ENCODE assay signal across 8 cellular contexts in genomic region chr11:75240381-75241035, GRCh38. TPM values are rescaled to one million over a fixed set of nuclear protein-coding genes. Genes with fewer than 3 reads are reported as not detected.
DNase-seq lines count a peak whose midpoint lies in the region; ATAC-seq lines count a peak whose summit lies in the region.

Gene TPBGL (plus strand): TSS chr11:75240774. CDS start chr11:75241050, 276 bp downstream.

- no peaks in the 10 kb centered on the region for H3K9me3 Mint-ChIP-seq in activated T-cell treated with anti-CD3 and anti-CD28 coated beads, Interleukin-2, amount 50 U/mL, for 72 hours

- H3K4me3 Mint-ChIP-seq in activated T-cell treated with anti-CD3 and anti-CD28 coated beads, Interleukin-2, amount 50 U/mL, for 72 hours: peak within 1 kb of the TSS; percentile 86 to 89

- no peak within 1 kb of the TSS for H3K27ac ChIP-seq in skin epidermis

- ATAC-seq in activated T-cell treated with anti-CD3 and anti-CD28 coated beads, Interleukin-2, amount 50 U/mL, for 72 hours (replicated peaks in 1 of 2): no peak
- no peak for ATAC-seq in GM21576 (IDR thresholded peaks at IDR 0.05; ENCODE audit: unreplicated experiment)
- ATAC-seq in GM18858 (IDR thresholded peaks at IDR 0.05; ENCODE audit: unreplicated experiment): no peak

- peaks cover 5% of the 10 kb centered on the region for H3K4me1 Mint-ChIP-seq in activated T-cell treated with anti-CD3 and anti-CD28 coated beads, Interleukin-2, amount 50 U/mL, for 72 hours (ENCODE audit: low read depth)

- H3K27ac Mint-ChIP-seq in activated T-cell treated with anti-CD3 and anti-CD28 coated beads, Interleukin-2, amount 50 U/mL, for 72 hours: no peak within 1 kb of the TSS

- H3K27me3 Mint-ChIP-seq in activated T-cell treated with anti-CD3 and anti-CD28 coated beads, Interleukin-2, amount 50 U/mL, for 72 hours (ENCODE audit: low read depth): peaks cover 47% of the 10 kb centered on the region

- DNase-seq in activated CD4-positive, alpha-beta T cell treated with anti-CD3 and anti-CD28 coated beads for 4 hours: peak; percentile 49 to 56
- DNase-seq in activated CD4-positive, alpha-beta T cell treated with anti-CD3 and anti-CD28 coated beads for 1 hour: no peak
- peak; percentile 13 to 22 for DNase-seq in activated T-cell treated with anti-CD3 and anti-CD28 coated beads, Interleukin-2, amount 50 U/mL, for 72 hours
- no peak for DNase-seq in GOT3 (lab: John Stamatoyannopoulos, UW)

- no peaks in the 10 kb centered on the region for H3K36me3 Mint-ChIP-seq in activated T-cell treated with anti-CD3 and anti-CD28 coated beads, Interleukin-2, amount 50 U/mL, for 72 hours (ENCODE audit: insufficient read depth in 2 of 2)

- peak within 1 kb of the TSS; percentile 39 for H3K4me3 ChIP-seq in iPS-11a (ENCODE audit: low read depth, low read length)
- H3K4me3 ChIP-seq in skin epidermis: peak within 1 kb of the TSS; percentile 1 to 52 (median 33)

RNA-seq across cellular contexts. Expression of gene TPBGL, which starts in this region (rescaled TPM):
- total RNA-seq in activated T-cell treated with anti-CD3 and anti-CD28 coated beads, Interleukin-2, amount 50 U/mL, for 72 hours: under 1 TPM; 0.07 to 0.14 TPM

Comparison
In these comparisons a context has a peak if more than half of its experiments do, and no peak if none do; other contexts are left out.
1. DNase-seq: peak in activated CD4-positive, alpha-beta T cell treated with anti-CD3 and anti-CD28 coated beads for 4 hours (2 of 2); none in activated CD4-positive, alpha-beta T cell treated with anti-CD3 and anti-CD28 coated beads for 1 hour (single experiment) and GOT3 (single experiment).
2. Peak in DNase-seq in activated T-cell treated with anti-CD3 and anti-CD28 coated beads, Interleukin-2, amount 50 U/mL, for 72 hours; RNA of the gene not detected or under 1 TPM.